Comparison of ENCODE assay signal across 33 cellular contexts in the genomic region with DNA sequence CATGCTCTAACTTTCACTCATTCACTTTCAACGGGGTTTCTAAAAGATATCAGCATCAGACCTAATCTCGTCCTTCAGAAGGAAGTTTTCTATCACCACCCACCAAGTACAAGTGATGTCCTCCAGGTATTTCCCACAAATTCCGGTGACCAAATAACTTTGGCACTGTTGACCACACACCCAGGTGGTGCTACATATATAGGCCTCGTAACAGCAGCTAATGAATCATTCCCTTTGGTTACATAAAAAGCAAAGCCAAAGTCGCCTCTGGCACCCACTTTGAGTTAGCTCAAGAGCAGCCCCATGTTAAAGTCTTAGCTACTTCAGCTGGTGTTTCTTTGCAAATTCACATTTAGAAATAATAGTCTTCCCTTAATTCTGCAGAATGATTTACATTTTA.
"Had no signal": no experiment of that assay in that cellular context is flagged by ENCODE, and none has a peak within 500 bp of the region (broad histone marks: within the 10 kb centered on the region; RNA-seq: fewer than 3 reads in every experiment).

No MANE protein-coding gene starts in this region.

- H3K36me3 Mint-ChIP-seq: activated naive CD8-positive, alpha-beta T cell treated with anti-CD3 and anti-CD28 coated beads, Interleukin-2, amount 10 ng/mL, durations not matched to agents 7 days and 5 days had no signal

- ATAC-seq: activated CD8-positive, alpha-beta memory T cell treated with anti-CD3 and anti-CD28 coated beads, Interleukin-2, amount 10 ng/mL, durations not matched to agents 7 days and 5 days; body of pancreas; Right ventricle myocardium inferior; SK-N-SH treated with all-trans-retinoic acid at 6 μM for 48 hours had no signal

- H3K4me3 ChIP-seq: body of pancreas, MG63, Peyer's patch had no signal

- H3K4me1 Mint-ChIP-seq: activated B cell treated with CpG ODN at 0.5 μM for 24 hours; activated CD4-positive, alpha-beta memory T cell treated with anti-CD3 and anti-CD28 coated beads, Interleukin-2, amount 10 ng/mL, durations not matched to agents 7 days and 5 days; activated CD8-positive, alpha-beta memory T cell treated with anti-CD3 and anti-CD28 coated beads, Interleukin-2, amount 10 ng/mL, durations not matched to agents 7 days and 5 days; activated naive CD8-positive, alpha-beta T cell treated with anti-CD3 and anti-CD28 coated beads, Interleukin-2, amount 10 ng/mL, durations not matched to agents 7 days and 5 days had no signal

- H3K4me1 ChIP-seq: body of pancreas, Peyer's patch had no signal

- H3K4me2 ChIP-seq: KMS-11 had no signal

- DNase-seq: activated B cell treated with CpG ODN at 0.5 μM for 24 hours; activated CD4-positive, alpha-beta memory T cell treated with anti-CD3 and anti-CD28 coated beads, Interleukin-2, amount 10 ng/mL, durations not matched to agents 7 days and 5 days; activated CD4-positive, alpha-beta T cell treated with anti-CD3 and anti-CD28 coated beads for 4 hours; activated CD4-positive, alpha-beta T cell treated with anti-CD3 and anti-CD28 coated beads, Interleukin-2, amount 50 U/mL, for 1 hour; activated CD4-positive, CD25-positive, alpha-beta regulatory T cell treated with anti-CD3 and anti-CD28 coated beads, Interleukin-2, amount 50 U/mL, for 72 hours; activated CD8-positive, alpha-beta memory T cell treated with anti-CD3 and anti-CD28 coated beads for 24 hours; activated CD8-positive, alpha-beta memory T cell treated with anti-CD3 and anti-CD28 coated beads, Interleukin-2, amount 10 ng/mL, durations not matched to agents 7 days and 5 days; activated CD8-positive, alpha-beta memory T cell treated with anti-CD3 and anti-CD28 coated beads, Interleukin-2, amount 50 U/mL, for 48 hours; activated effector memory CD4-positive, alpha-beta T cell treated with Interleukin-2 at 50 U/mL for 16 hours; activated naive CD4-positive, alpha-beta T cell treated with anti-CD3 and anti-CD28 coated beads, Interleukin-2, amount 50 U/mL, for 16 hours; activated naive CD8-positive, alpha-beta T cell treated with anti-CD3 and anti-CD28 coated beads, Interleukin-2, amount 10 ng/mL, durations not matched to agents 7 days and 5 days; activated T-cell treated with anti-CD3 and anti-CD28 coated beads, Interleukin-2, amount 50 U/mL, for 48 hours; body of pancreas; central memory CD4-positive, alpha-beta T cell; MG63; NCI-H1048; NCI-H1105 treated with DMSO at 0.1 percent for 48 hours; NCI-H1436; NCI-H1694; NCI-H1930; NCI-H2081 treated with DMSO at 0.1 percent for 48 hours; NCI-H345; NCI-H524 treated with DMSO at 0.1 percent for 48 hours; Peyer's patch; SIG-M5; T-helper 1 cell; T-helper 2 cell; T-helper 9 cell had no signal

- H3K9ac ChIP-seq: KMS-11 had no signal

- H3K27ac Mint-ChIP-seq: activated B cell treated with CpG ODN at 0.5 μM for 24 hours; activated CD4-positive, alpha-beta memory T cell treated with anti-CD3 and anti-CD28 coated beads, Interleukin-2, amount 10 ng/mL, durations not matched to agents 7 days and 5 days; activated CD8-positive, alpha-beta memory T cell treated with anti-CD3 and anti-CD28 coated beads, Interleukin-2, amount 10 ng/mL, durations not matched to agents 7 days and 5 days; activated naive CD8-positive, alpha-beta T cell treated with anti-CD3 and anti-CD28 coated beads, Interleukin-2, amount 10 ng/mL, durations not matched to agents 7 days and 5 days had no signal

- H3K27ac ChIP-seq: body of pancreas, KMS-11, Peyer's patch, RWPE1, VCaP had no signal

- H3K27me3 ChIP-seq: body of pancreas, MG63, Peyer's patch had no signal

- H3K9me3 Mint-ChIP-seq: activated B cell treated with CpG ODN at 0.5 μM for 24 hours; activated CD4-positive, alpha-beta memory T cell treated with anti-CD3 and anti-CD28 coated beads, Interleukin-2, amount 10 ng/mL, durations not matched to agents 7 days and 5 days; activated naive CD8-positive, alpha-beta T cell treated with anti-CD3 and anti-CD28 coated beads, Interleukin-2, amount 10 ng/mL, durations not matched to agents 7 days and 5 days had no signal

- H3K9me3 ChIP-seq: body of pancreas, MG63, Peyer's patch had no signal

- H3K4me3 Mint-ChIP-seq: activated B cell treated with CpG ODN at 0.5 μM for 24 hours; activated CD4-positive, alpha-beta memory T cell treated with anti-CD3 and anti-CD28 coated beads, Interleukin-2, amount 10 ng/mL, durations not matched to agents 7 days and 5 days; activated CD8-positive, alpha-beta memory T cell treated with anti-CD3 and anti-CD28 coated beads, Interleukin-2, amount 10 ng/mL, durations not matched to agents 7 days and 5 days; activated naive CD8-positive, alpha-beta T cell treated with anti-CD3 and anti-CD28 coated beads, Interleukin-2, amount 10 ng/mL, durations not matched to agents 7 days and 5 days had no signal

- H3K36me3 ChIP-seq: MG63, Peyer's patch had no signal
